ENCODE assay signal across 15 cellular contexts in the genomic region with DNA sequence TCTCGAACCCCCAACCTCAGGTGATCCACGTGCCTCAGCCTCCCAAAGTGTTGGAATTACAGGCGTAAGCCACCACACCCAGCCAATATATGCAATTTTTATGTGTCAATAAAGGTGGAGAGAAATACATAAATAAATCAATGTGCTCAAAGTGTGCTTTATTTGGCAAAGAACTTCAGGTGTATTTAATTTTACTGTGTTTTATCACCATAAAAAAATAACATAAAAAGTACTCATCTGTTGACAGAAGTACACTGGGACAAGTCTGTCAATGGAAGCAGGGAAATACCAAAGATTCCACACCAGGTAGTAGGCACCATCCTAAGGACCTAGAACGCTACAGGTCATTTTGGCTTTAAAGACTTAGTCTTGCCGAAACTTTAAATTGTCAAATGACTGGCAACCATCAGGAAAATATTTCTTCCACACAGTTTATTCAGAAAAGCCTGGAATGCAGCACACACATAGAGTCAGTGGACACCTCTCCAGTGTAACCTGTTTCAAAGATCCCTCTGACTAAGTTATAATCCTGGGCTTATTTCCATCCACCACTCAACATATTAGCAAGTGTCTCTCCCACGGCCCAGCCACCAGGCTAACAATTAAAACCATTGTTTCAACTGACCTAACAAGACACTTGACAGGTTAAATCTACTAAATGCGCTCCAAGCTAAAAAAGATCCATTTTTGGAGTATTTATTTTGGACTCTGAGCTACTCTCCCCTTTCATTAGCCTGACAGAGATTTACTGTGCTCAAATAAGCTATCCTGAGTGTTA. TPM values are rescaled to one million over a fixed set of nuclear protein-coding genes. Genes with fewer than 3 reads are reported as not detected.
DNase-seq lines count a peak whose midpoint lies in the region; ATAC-seq and TF ChIP-seq lines count a peak whose summit lies in the region.
"Had no signal": no experiment of that assay in that cellular context is flagged by ENCODE, and none has a peak within 500 bp of the region (broad histone marks: within the 10 kb centered on the region; RNA-seq: fewer than 3 reads in every experiment).

No MANE protein-coding gene starts in this region.

- POLR2A ChIA-PET in activated CD4-positive, alpha-beta memory T cell treated with anti-CD3 and anti-CD28 coated beads, Interleukin-2, amount 10 ng/mL, durations not matched to agents 7 days and 5 days (lab: Charles Lee) = interaction anchor here (1.0 to 1.5 kb wide), 5 partner anchors 12 to 417 kb away, joined by 3 to 8 read pairs (median 4); a partner anchor contains a TSS
- POLR2A ChIA-PET in activated CD4-positive, alpha-beta memory T cell treated with anti-CD3 and anti-CD28 coated beads for 36 hours (lab: Charles Lee) = no interaction called here

- H3K4me3 Mint-ChIP-seq in activated CD4-positive, alpha-beta memory T cell treated with anti-CD3 and anti-CD28 coated beads, Interleukin-2, amount 10 ng/mL, durations not matched to agents 7 days and 5 days = peak overlapping the region; percentile 69
- no peak overlapping the region for H3K4me3 Mint-ChIP-seq in activated CD4-positive, alpha-beta memory T cell treated with anti-CD3 and anti-CD28 coated beads for 36 hours
- H3K4me3 Mint-ChIP-seq in activated T-helper 1 cell treated with anti-CD3 and anti-CD28 coated beads, Interleukin-12 subunit alpha, Interleukin-12 subunit beta, Interleukin-2, Interleukin-4 antibody, amounts not matched to agents 30 ng/mL and 10 ng/mL and 1 ng/mL, durations not matched to agents 14 hours and 24 hours and 36 hours = peak overlapping the region; percentile 28
- peak overlapping the region; percentile 39 for H3K4me3 Mint-ChIP-seq in neural crest cell
- H3K4me3 Mint-ChIP-seq: H9; stimulated activated naive B cell treated with anti-CD40 and anti-IgM and Interleukin-4, amounts not matched to agents 10 μg/mL and 1 μg/mL and 100 μg/mL, for 72 hours had no signal

- H3K27ac Mint-ChIP-seq in activated CD4-positive, alpha-beta memory T cell treated with anti-CD3 and anti-CD28 coated beads, Interleukin-2, amount 10 ng/mL, durations not matched to agents 7 days and 5 days = no peak overlapping the region
- no peak overlapping the region for H3K27ac Mint-ChIP-seq in activated CD4-positive, alpha-beta memory T cell treated with anti-CD3 and anti-CD28 coated beads for 36 hours
- H3K27ac Mint-ChIP-seq in activated T-helper 1 cell treated with anti-CD3 and anti-CD28 coated beads, Interleukin-12 subunit alpha, Interleukin-12 subunit beta, Interleukin-2, Interleukin-4 antibody, amounts not matched to agents 30 ng/mL and 10 ng/mL and 1 ng/mL, durations not matched to agents 14 hours and 24 hours and 36 hours = no peak overlapping the region
- no peak overlapping the region for H3K27ac Mint-ChIP-seq in neural crest cell (ENCODE audit: unreplicated experiment)
- H3K27ac Mint-ChIP-seq: H9; stimulated activated naive B cell treated with anti-CD40 and anti-IgM and Interleukin-4, amounts not matched to agents 10 μg/mL and 1 μg/mL and 100 μg/mL, for 72 hours had no signal

- CTCF ChIA-PET in activated CD4-positive, alpha-beta memory T cell treated with anti-CD3 and anti-CD28 coated beads, Interleukin-2, amount 10 ng/mL, durations not matched to agents 7 days and 5 days (lab: Charles Lee) = interaction anchor here (1.5 to 1.6 kb wide), 2 partner anchors 16 to 139 kb away, joined by 3 to 6 read pairs; a partner anchor contains a TSS
- CTCF ChIA-PET in activated CD4-positive, alpha-beta memory T cell treated with anti-CD3 and anti-CD28 coated beads for 36 hours (lab: Charles Lee) = no interaction called here

- H3K9me3 Mint-ChIP-seq in activated CD4-positive, alpha-beta memory T cell treated with anti-CD3 and anti-CD28 coated beads, Interleukin-2, amount 10 ng/mL, durations not matched to agents 7 days and 5 days = no peaks in the 10 kb centered on the region
- H3K9me3 Mint-ChIP-seq in activated CD4-positive, alpha-beta memory T cell treated with anti-CD3 and anti-CD28 coated beads for 36 hours = no peaks in the 10 kb centered on the region
- no peaks in the 10 kb centered on the region for H3K9me3 Mint-ChIP-seq in activated T-helper 1 cell treated with anti-CD3 and anti-CD28 coated beads, Interleukin-12 subunit alpha, Interleukin-12 subunit beta, Interleukin-2, Interleukin-4 antibody, amounts not matched to agents 30 ng/mL and 10 ng/mL and 1 ng/mL, durations not matched to agents 14 hours and 24 hours and 36 hours
- no peaks in the 10 kb centered on the region for H3K9me3 Mint-ChIP-seq in neural crest cell
- H3K9me3 Mint-ChIP-seq: H9; stimulated activated naive B cell treated with anti-CD40 and anti-IgM and Interleukin-4, amounts not matched to agents 10 μg/mL and 1 μg/mL and 100 μg/mL, for 72 hours had no signal

- TF ChIP-seq CTCF in neural crest cell (conservative IDR thresholded peaks at IDR 0.05) (no peak), lower leg skin (IDR thresholded peaks at IDR 0.05) (no peak)

- intact Hi-C loops in activated CD4-positive, alpha-beta memory T cell treated with anti-CD3 and anti-CD28 coated beads for 36 hours (cut with micrococcal nuclease) = loop anchor here (10.0 kb wide), 1 partner anchor 1036 kb away; a partner anchor contains a TSS
- intact Hi-C loops in activated T-helper 1 cell treated with anti-CD3 and anti-CD28 coated beads, Interleukin-12 subunit alpha, Interleukin-12 subunit beta, Interleukin-2, Interleukin-4 antibody, amounts not matched to agents 30 ng/mL and 10 ng/mL and 1 ng/mL, durations not matched to agents 14 hours and 24 hours and 36 hours (cut with micrococcal nuclease) = loop anchor here (10.0 kb wide), 1 partner anchor 376 kb away; a partner anchor contains a TSS
- intact Hi-C loops in lower leg skin (cut with DNase I; ENCODE audit: low total_unique reads) = no loop called here

- DNase-seq in activated CD4-positive, alpha-beta memory T cell treated with anti-CD3 and anti-CD28 coated beads, Interleukin-2, amount 10 ng/mL, durations not matched to agents 7 days and 5 days = no peak
- no peak for DNase-seq in activated CD4-positive, alpha-beta memory T cell treated with anti-CD3 and anti-CD28 coated beads for 36 hours
- DNase-seq in NCI-H1048 (lab: John Stamatoyannopoulos, UW) (peak; percentile 48), neural crest cell (ENCODE audit: low read depth, low spot score) (no peak), lower leg skin (ENCODE audit: low spot score in 2 of 2) (no peak), retina (no peak)
- no peak for DNase-seq in activated T-helper 1 cell treated with anti-CD3 and anti-CD28 coated beads, Interleukin-12 subunit alpha, Interleukin-12 subunit beta, Interleukin-2, Interleukin-4 antibody, amounts not matched to agents 30 ng/mL and 10 ng/mL and 1 ng/mL, durations not matched to agents 14 hours and 24 hours and 36 hours (ENCODE audit: low spot score)
- DNase-seq: activated CD8-positive, alpha-beta memory T cell treated with anti-CD3 and anti-CD28 coated beads for 24 hours; activated gamma-delta T cell treated with Interleukin-2 at 50 U/mL for 16 hours; Caco-2; H9; stimulated activated naive B cell treated with anti-CD40 and anti-IgM and Interleukin-4, amounts not matched to agents 10 μg/mL and 1 μg/mL and 100 μg/mL, for 72 hours had no signal

- 84 to 87% methylated on average over 7 of the region's 7 CpGs for WGBS in lower leg skin, 2 donors

- H3K4me3 ChIP-seq in lower leg skin (ENCODE audit: low read depth, poor library complexity, severe bottlenecking) = no peak overlapping the region
- H3K4me3 ChIP-seq: smooth muscle cell had no signal

- no peak for TF ChIP-seq POLR2A in lower leg skin (IDR thresholded peaks at IDR 0.05)

- peaks cover 78% of the 10 kb centered on the region for H3K4me1 Mint-ChIP-seq in activated CD4-positive, alpha-beta memory T cell treated with anti-CD3 and anti-CD28 coated beads, Interleukin-2, amount 10 ng/mL, durations not matched to agents 7 days and 5 days
- peaks cover 69% of the 10 kb centered on the region for H3K4me1 Mint-ChIP-seq in activated CD4-positive, alpha-beta memory T cell treated with anti-CD3 and anti-CD28 coated beads for 36 hours (ENCODE audit: low read depth)
- peaks cover 84% of the 10 kb centered on the region for H3K4me1 Mint-ChIP-seq in activated T-helper 1 cell treated with anti-CD3 and anti-CD28 coated beads, Interleukin-12 subunit alpha, Interleukin-12 subunit beta, Interleukin-2, Interleukin-4 antibody, amounts not matched to agents 30 ng/mL and 10 ng/mL and 1 ng/mL, durations not matched to agents 14 hours and 24 hours and 36 hours (ENCODE audit: low read depth)
- peaks cover 23% of the 10 kb centered on the region for H3K4me1 Mint-ChIP-seq in neural crest cell

- ATAC-seq in HG02610 (IDR thresholded peaks at IDR 0.05; ENCODE audit: unreplicated experiment) = no peak
- ATAC-seq: left lobe of liver; stimulated activated naive B cell treated with anti-CD40 and anti-IgM and Interleukin-4, amounts not matched to agents 10 μg/mL and 1 μg/mL and 100 μg/mL, for 72 hours had no signal

- peaks cover 67% of the 10 kb centered on the region for H3K36me3 Mint-ChIP-seq in activated CD4-positive, alpha-beta memory T cell treated with anti-CD3 and anti-CD28 coated beads, Interleukin-2, amount 10 ng/mL, durations not matched to agents 7 days and 5 days (ENCODE audit: low read depth)
- peaks cover 23% of the 10 kb centered on the region for H3K36me3 Mint-ChIP-seq in activated CD4-positive, alpha-beta memory T cell treated with anti-CD3 and anti-CD28 coated beads for 36 hours
- H3K36me3 Mint-ChIP-seq in activated T-helper 1 cell treated with anti-CD3 and anti-CD28 coated beads, Interleukin-12 subunit alpha, Interleukin-12 subunit beta, Interleukin-2, Interleukin-4 antibody, amounts not matched to agents 30 ng/mL and 10 ng/mL and 1 ng/mL, durations not matched to agents 14 hours and 24 hours and 36 hours (ENCODE audit: low read depth) = peaks cover 21% of the 10 kb centered on the region
- no peaks in the 10 kb centered on the region for H3K36me3 Mint-ChIP-seq in neural crest cell (ENCODE audit: low read depth)

- H3K27me3 Mint-ChIP-seq in activated CD4-positive, alpha-beta memory T cell treated with anti-CD3 and anti-CD28 coated beads, Interleukin-2, amount 10 ng/mL, durations not matched to agents 7 days and 5 days = no peaks in the 10 kb centered on the region
- no peaks in the 10 kb centered on the region for H3K27me3 Mint-ChIP-seq in activated CD4-positive, alpha-beta memory T cell treated with anti-CD3 and anti-CD28 coated beads for 36 hours
- peaks cover 1% of the 10 kb centered on the region for H3K27me3 Mint-ChIP-seq in activated T-helper 1 cell treated with anti-CD3 and anti-CD28 coated beads, Interleukin-12 subunit alpha, Interleukin-12 subunit beta, Interleukin-2, Interleukin-4 antibody, amounts not matched to agents 30 ng/mL and 10 ng/mL and 1 ng/mL, durations not matched to agents 14 hours and 24 hours and 36 hours (ENCODE audit: insufficient read depth)
- no peaks in the 10 kb centered on the region for H3K27me3 Mint-ChIP-seq in neural crest cell (ENCODE audit: low read depth)
- H3K27me3 Mint-ChIP-seq: stimulated activated naive B cell treated with anti-CD40 and anti-IgM and Interleukin-4, amounts not matched to agents 10 μg/mL and 1 μg/mL and 100 μg/mL, for 72 hours had no signal

RNA-seq across cellular contexts. Expression of a gene that starts 4.2 kb away (rescaled TPM):
- 100 to 1,000 TPM; 256 to 270 TPM for total RNA-seq in activated CD4-positive, alpha-beta memory T cell treated with anti-CD3 and anti-CD28 coated beads, Interleukin-2, amount 10 ng/mL, durations not matched to agents 7 days and 5 days
- 100 to 1,000 TPM; 138 to 153 TPM for total RNA-seq in activated CD4-positive, alpha-beta memory T cell treated with anti-CD3 and anti-CD28 coated beads for 36 hours
- total RNA-seq in activated T-helper 1 cell treated with anti-CD3 and anti-CD28 coated beads, Interleukin-12 subunit alpha, Interleukin-12 subunit beta, Interleukin-2, Interleukin-4 antibody, amounts not matched to agents 30 ng/mL and 10 ng/mL and 1 ng/mL, durations not matched to agents 14 hours and 24 hours and 36 hours = 144 and 158 TPM in 2 replicates
- 38.7 and 44.1 TPM in 2 replicates for total RNA-seq in neural crest cell
- 10 to 100 TPM; 35.8 to 54.5 (median 44.0) TPM for total RNA-seq in lower leg skin

RNA-seq across cellular contexts. Expression of a gene that starts 15.8 kb away (rescaled TPM):
- 10 to 100 TPM; 78.3 to 80.8 TPM for total RNA-seq in activated CD4-positive, alpha-beta memory T cell treated with anti-CD3 and anti-CD28 coated beads, Interleukin-2, amount 10 ng/mL, durations not matched to agents 7 days and 5 days
- 100 to 1,000 TPM; 109 to 110 TPM for total RNA-seq in activated CD4-positive, alpha-beta memory T cell treated with anti-CD3 and anti-CD28 coated beads for 36 hours
- 130 and 132 TPM in 2 replicates for total RNA-seq in activated T-helper 1 cell treated with anti-CD3 and anti-CD28 coated beads, Interleukin-12 subunit alpha, Interleukin-12 subunit beta, Interleukin-2, Interleukin-4 antibody, amounts not matched to agents 30 ng/mL and 10 ng/mL and 1 ng/mL, durations not matched to agents 14 hours and 24 hours and 36 hours
- total RNA-seq in neural crest cell (108 and 109 TPM in 2 replicates), lower leg skin (10 to 100 TPM; 69.3 to 79.7 (median 75.9) TPM)

RNA-seq across cellular contexts. Expression of a gene that starts 38.8 kb away (rescaled TPM):
- 10 to 100 TPM; 21.0 to 25.1 TPM for total RNA-seq in activated CD4-positive, alpha-beta memory T cell treated with anti-CD3 and anti-CD28 coated beads, Interleukin-2, amount 10 ng/mL, durations not matched to agents 7 days and 5 days
- total RNA-seq in activated CD4-positive, alpha-beta memory T cell treated with anti-CD3 and anti-CD28 coated beads for 36 hours = 10 to 100 TPM; 15.9 to 17.0 TPM
- 18.7 and 21.3 TPM in 2 replicates for total RNA-seq in activated T-helper 1 cell treated with anti-CD3 and anti-CD28 coated beads, Interleukin-12 subunit alpha, Interleukin-12 subunit beta, Interleukin-2, Interleukin-4 antibody, amounts not matched to agents 30 ng/mL and 10 ng/mL and 1 ng/mL, durations not matched to agents 14 hours and 24 hours and 36 hours
- 11.8 and 13.2 TPM in 2 replicates for total RNA-seq in neural crest cell
- 10 to 100 TPM; 12.4 to 13.3 (median 13.0) TPM for total RNA-seq in lower leg skin
